9 cellular contexts compared by ENCODE assay signal in the genomic region with DNA sequence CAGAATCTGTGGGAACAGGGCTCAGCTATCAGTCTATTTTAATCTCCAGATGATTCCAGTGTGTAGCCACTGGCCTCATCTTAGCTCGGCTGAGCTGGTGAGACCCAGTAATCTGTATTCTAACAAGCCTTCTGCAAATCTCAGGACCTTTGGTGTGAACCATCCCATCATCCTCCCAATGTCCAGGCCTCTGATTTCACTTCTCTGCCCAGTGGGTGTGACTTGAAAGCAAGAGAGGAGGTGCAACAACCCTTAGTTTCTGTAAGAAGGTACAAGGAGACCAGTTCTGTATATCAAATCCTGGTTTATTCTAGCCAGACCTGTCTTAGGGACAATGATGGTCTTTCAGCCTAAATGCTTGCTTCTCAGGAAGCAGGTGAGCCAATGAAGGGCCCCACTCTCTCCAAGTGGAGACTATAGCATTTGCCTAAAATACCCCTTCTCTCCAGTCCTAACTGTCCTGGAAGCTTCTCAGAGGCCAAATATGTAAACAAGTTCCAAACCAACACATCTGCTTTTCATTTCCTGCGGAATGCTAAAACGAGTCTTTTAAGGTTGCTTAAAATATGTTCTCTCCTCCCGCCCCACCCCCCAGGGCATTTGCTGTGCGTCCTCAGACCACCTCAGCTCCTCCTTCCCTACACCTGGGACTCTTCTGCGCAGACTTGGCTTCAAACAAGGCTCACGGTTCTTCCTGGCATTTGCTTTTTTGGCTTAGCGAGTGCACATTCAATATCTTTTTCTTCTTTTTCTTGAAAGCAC.
A peak's percentile ranks its signal among the peaks of the same experiment; 100 is the strongest.
DNase-seq lines count a peak whose midpoint lies in the region; ATAC-seq lines count a peak whose summit lies in the region.
"Had no signal": no experiment of that assay in that cellular context is flagged by ENCODE, and none has a peak within 500 bp of the region (broad histone marks: within the 10 kb centered on the region; RNA-seq: fewer than 3 reads in every experiment).

No MANE protein-coding gene starts in this region.

- no peak for ATAC-seq in HG03460 (IDR thresholded peaks at IDR 0.05; ENCODE audit: unreplicated experiment)

- H3K27me3 Mint-ChIP-seq in T-helper 1 cell treated with Interleukin-12 subunit alpha and Interleukin-12 subunit beta and Interleukin-4 antibody, amounts not matched to agents 30 μg/mL and 1 μg/mL, for 36 hours (ENCODE audit: low read depth), result no peaks in the 10 kb centered on the region
- no peaks in the 10 kb centered on the region for H3K27me3 Mint-ChIP-seq in activated T-helper 1 cell treated with anti-CD3 and anti-CD28 coated beads, Interleukin-12 subunit alpha, Interleukin-12 subunit beta, Interleukin-2, Interleukin-4 antibody, amounts not matched to agents 30 ng/mL and 10 ng/mL and 1 ng/mL, durations not matched to agents 14 hours and 24 hours and 36 hours (ENCODE audit: insufficient read depth)

- no peaks in the 10 kb centered on the region for H3K36me3 ChIP-seq in subcutaneous abdominal adipose tissue (ENCODE audit: control insufficient read depth in 5 of 5, insufficient read depth in 5 of 5, low read length in 5 of 5)
- H3K36me3 ChIP-seq: esophagus muscularis mucosa had no signal

- DNase-seq in T-helper 1 cell (no peak), islet precursor cell (peak; percentile 88), GOT3 (lab: John Stamatoyannopoulos, UW) (no peak)
- DNase-seq in activated T-helper 1 cell treated with anti-CD3 and anti-CD28 coated beads, Interleukin-12 subunit alpha, Interleukin-12 subunit beta, Interleukin-2, Interleukin-4 antibody, amounts not matched to agents 30 ng/mL and 10 ng/mL and 1 ng/mL, durations not matched to agents 14 hours and 24 hours and 36 hours (ENCODE audit: low spot score), result no peak
- no peak for DNase-seq in stimulated activated CD4-positive, alpha-beta T cell treated with anti-CD3 and anti-CD28 coated beads, Interleukin-4, amount 100 ng/mL, for 24 hours

- H3K4me1 ChIP-seq in subcutaneous abdominal adipose tissue (ENCODE audit: control insufficient read depth in 5 of 5, insufficient read depth in 5 of 5, low read length in 5 of 5), result peaks cover 2 to 40% (median 23%) of the 10 kb centered on the region in 5 donors

- no peaks in the 10 kb centered on the region for H3K9me3 Mint-ChIP-seq in T-helper 1 cell treated with Interleukin-12 subunit alpha and Interleukin-12 subunit beta and Interleukin-4 antibody, amounts not matched to agents 30 μg/mL and 1 μg/mL, for 36 hours
- H3K9me3 Mint-ChIP-seq in activated T-helper 1 cell treated with anti-CD3 and anti-CD28 coated beads, Interleukin-12 subunit alpha, Interleukin-12 subunit beta, Interleukin-2, Interleukin-4 antibody, amounts not matched to agents 30 ng/mL and 10 ng/mL and 1 ng/mL, durations not matched to agents 14 hours and 24 hours and 36 hours, result no peaks in the 10 kb centered on the region

- intact Hi-C loops in activated T-helper 1 cell treated with anti-CD3 and anti-CD28 coated beads, Interleukin-12 subunit alpha, Interleukin-12 subunit beta, Interleukin-2, Interleukin-4 antibody, amounts not matched to agents 30 ng/mL and 10 ng/mL and 1 ng/mL, durations not matched to agents 14 hours and 24 hours and 36 hours (cut with micrococcal nuclease), result no loop called here

- peaks cover 2% of the 10 kb centered on the region for H3K36me3 Mint-ChIP-seq in T-helper 1 cell treated with Interleukin-12 subunit alpha and Interleukin-12 subunit beta and Interleukin-4 antibody, amounts not matched to agents 30 μg/mL and 1 μg/mL, for 36 hours (ENCODE audit: low read depth)
- peaks cover 19% of the 10 kb centered on the region for H3K36me3 Mint-ChIP-seq in activated T-helper 1 cell treated with anti-CD3 and anti-CD28 coated beads, Interleukin-12 subunit alpha, Interleukin-12 subunit beta, Interleukin-2, Interleukin-4 antibody, amounts not matched to agents 30 ng/mL and 10 ng/mL and 1 ng/mL, durations not matched to agents 14 hours and 24 hours and 36 hours (ENCODE audit: low read depth)

- H3K4me1 Mint-ChIP-seq in T-helper 1 cell treated with Interleukin-12 subunit alpha and Interleukin-12 subunit beta and Interleukin-4 antibody, amounts not matched to agents 30 μg/mL and 1 μg/mL, for 36 hours (ENCODE audit: low read depth), result peaks cover 44% of the 10 kb centered on the region
- peaks cover 63% of the 10 kb centered on the region for H3K4me1 Mint-ChIP-seq in activated T-helper 1 cell treated with anti-CD3 and anti-CD28 coated beads, Interleukin-12 subunit alpha, Interleukin-12 subunit beta, Interleukin-2, Interleukin-4 antibody, amounts not matched to agents 30 ng/mL and 10 ng/mL and 1 ng/mL, durations not matched to agents 14 hours and 24 hours and 36 hours (ENCODE audit: low read depth)

- H3K27me3 ChIP-seq in subcutaneous abdominal adipose tissue (ENCODE audit: control insufficient read depth in 5 of 5, insufficient read depth in 4 of 5, low read length in 5 of 5), result no peaks in the 10 kb centered on the region
- H3K27me3 ChIP-seq: esophagus muscularis mucosa had no signal

- H3K4me3 Mint-ChIP-seq in T-helper 1 cell treated with Interleukin-12 subunit alpha and Interleukin-12 subunit beta and Interleukin-4 antibody, amounts not matched to agents 30 μg/mL and 1 μg/mL, for 36 hours, result peak overlapping the region; percentile 3
- peak overlapping the region; percentile 9 for H3K4me3 Mint-ChIP-seq in activated T-helper 1 cell treated with anti-CD3 and anti-CD28 coated beads, Interleukin-12 subunit alpha, Interleukin-12 subunit beta, Interleukin-2, Interleukin-4 antibody, amounts not matched to agents 30 ng/mL and 10 ng/mL and 1 ng/mL, durations not matched to agents 14 hours and 24 hours and 36 hours

- peak overlapping the region; percentile 15 for H3K27ac ChIP-seq in subcutaneous abdominal adipose tissue (ENCODE audit: low read depth, low read length)

- no peaks in the 10 kb centered on the region for H3K9me3 ChIP-seq in subcutaneous abdominal adipose tissue (ENCODE audit: control insufficient read depth in 5 of 5, low read length in 5 of 5)
- H3K9me3 ChIP-seq: esophagus muscularis mucosa had no signal

- H3K27ac Mint-ChIP-seq in T-helper 1 cell treated with Interleukin-12 subunit alpha and Interleukin-12 subunit beta and Interleukin-4 antibody, amounts not matched to agents 30 μg/mL and 1 μg/mL, for 36 hours, result peak overlapping the region; percentile 55
- peak overlapping the region; percentile 32 for H3K27ac Mint-ChIP-seq in activated T-helper 1 cell treated with anti-CD3 and anti-CD28 coated beads, Interleukin-12 subunit alpha, Interleukin-12 subunit beta, Interleukin-2, Interleukin-4 antibody, amounts not matched to agents 30 ng/mL and 10 ng/mL and 1 ng/mL, durations not matched to agents 14 hours and 24 hours and 36 hours

- H3K4me3 ChIP-seq in subcutaneous abdominal adipose tissue (ENCODE audit: low read depth in 1 of 5, low read length in 5 of 5), result peak overlapping the region in 4 of 5 donors; percentile 0 to 49 (median 24)
- H3K4me3 ChIP-seq: esophagus muscularis mucosa had no signal

- H3K9ac ChIP-seq in subcutaneous abdominal adipose tissue (ENCODE audit: low read length in 5 of 5), result no peak overlapping the region
